Comparison of ENCODE assay signal across 8 cellular contexts in the genomic region with DNA sequence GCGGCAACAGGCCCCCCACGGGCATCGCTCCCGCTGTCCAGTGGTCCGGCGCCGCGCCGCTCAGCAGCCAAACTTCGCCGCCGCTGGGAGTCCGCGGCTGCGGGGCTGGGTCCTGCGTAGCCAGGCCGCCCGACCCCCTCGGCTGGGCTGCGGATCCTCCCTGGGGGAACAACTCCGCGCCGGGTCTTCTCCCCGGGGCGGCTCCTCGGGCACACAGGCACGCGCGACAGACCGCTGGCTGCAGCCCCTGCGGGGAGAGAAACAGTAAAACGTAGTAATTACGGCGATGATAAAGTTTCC. TPM values are rescaled to one million over a fixed set of nuclear protein-coding genes. Genes with fewer than 3 reads are reported as not detected.
DNase-seq lines count a peak whose midpoint lies in the region; ATAC-seq and TF ChIP-seq lines count a peak whose summit lies in the region.

No MANE protein-coding gene starts in this region.

- TF ChIP-seq CTCF in Panc1 (IDR thresholded peaks at IDR 0.05) (no peak), esophagus muscularis mucosa (IDR thresholded peaks at IDR 0.05) (no peak), neutrophil (IDR thresholded peaks at IDR 0.05) (no peak)

- H3K9me3 Mint-ChIP-seq in CD4-positive, alpha-beta memory T cell: peaks cover 0 to 2% (median 0%) of the 10 kb centered on the region in 8 donors

- peak; percentile 1 for ATAC-seq in GM21576 (IDR thresholded peaks at IDR 0.05; ENCODE audit: unreplicated experiment)
- ATAC-seq in Panc1: peak; percentile 41
- no peak for ATAC-seq in HG03520 (IDR thresholded peaks at IDR 0.05; ENCODE audit: unreplicated experiment)

- no peaks in the 10 kb centered on the region for H3K27me3 Mint-ChIP-seq in CD4-positive, alpha-beta memory T cell

- peaks cover 38% of the 10 kb centered on the region for H3K4me1 ChIP-seq in CD4-positive, alpha-beta memory T cell (ENCODE audit: insufficient read depth, low read length)
- peaks cover 11% of the 10 kb centered on the region for H3K4me1 ChIP-seq in Panc1 (ENCODE audit: control insufficient read depth, insufficient read depth, low read length)
- H3K4me1 ChIP-seq in esophagus muscularis mucosa: peaks cover 12 to 60% (median 46%) of the 10 kb centered on the region in 4 donors
- peaks cover 32 to 38% of the 10 kb centered on the region in 2 experiments for H3K4me1 ChIP-seq in neutrophil (ENCODE audit: control insufficient read depth in 1 of 2, insufficient read depth in 1 of 2, low read depth in 1 of 2, low read length in 1 of 2)

- H3K9me3 ChIP-seq in CD4-positive, alpha-beta memory T cell (ENCODE audit: control insufficient read depth in 1 of 2, low read length in 2 of 2): no peaks in the 10 kb centered on the region
- H3K9me3 ChIP-seq in Panc1 (ENCODE audit: control insufficient read depth, insufficient read depth, low read depth, low read length) (no peaks in the 10 kb centered on the region), esophagus muscularis mucosa (no peaks in the 10 kb centered on the region), neutrophil (no peaks in the 10 kb centered on the region)

- H3K4me1 Mint-ChIP-seq in CD4-positive, alpha-beta memory T cell: peaks cover 31 to 55% (median 41%) of the 10 kb centered on the region in 4 donors

- H3K27ac Mint-ChIP-seq in CD4-positive, alpha-beta memory T cell: peak overlapping the region in 6 of 7 donors; percentile 13 to 84 (median 52)

- H3K36me3 Mint-ChIP-seq in CD4-positive, alpha-beta memory T cell: peaks cover 0 to 8% of the 10 kb centered on the region in 2 donors

- intact Hi-C loops in CD4-positive, alpha-beta memory T cell (cut with micrococcal nuclease): loop anchor here (2.0 to 5.0 kb wide), 7 partner anchors 26 to 1986 kb away; partner anchors contain the start of genes ASF1A and TBC1D32
- intact Hi-C loops in Panc1 (cut with micrococcal nuclease; ENCODE audit: unreplicated experiment) (no loop called here), esophagus muscularis mucosa (cut with DNase I) (loop anchor here (5.0 kb wide), 2 partner anchors 193 to 202 kb away; no protein-coding TSS in a partner anchor)

- WGBS in esophagus muscularis mucosa: 0% methylated on average over 27 of the region's 34 CpGs

- CTCF ChIA-PET in CD4-positive, alpha-beta memory T cell (lab: Charles Lee; ENCODE audit: partially characterized antibody): interaction anchor here (7.3 kb wide), 1 partner anchor 15 kb away, joined by 61 read pairs; no protein-coding TSS in a partner anchor
- CTCF ChIA-PET in Panc1 (lab: Charles Lee): no interaction called here

- POLR2A ChIA-PET in CD4-positive, alpha-beta memory T cell (lab: Charles Lee; ENCODE audit: partially characterized antibody): interaction anchor here (1.1 to 3.8 kb wide), 5 partner anchors 10 to 414 kb away, joined by 3 to 45 read pairs (median 8); partner anchors contain the start of gene MCM9
- POLR2A ChIA-PET in Panc1 (lab: Charles Lee): no interaction called here

- peak overlapping the region; percentile 77 to 90 (median 86) for H3K4me3 Mint-ChIP-seq in CD4-positive, alpha-beta memory T cell

- DNase-seq in CD4-positive, alpha-beta memory T cell: peak in 1 of 5 donors; percentile 44
- DNase-seq in Panc1 (ENCODE audit: low read depth, low spot score): no peak
- DNase-seq in esophagus muscularis mucosa (ENCODE audit: extremely low spot score): no peak
- DNase-seq in GF-D8 (lab: John Stamatoyannopoulos, UW): no peak
- DNase-seq in NCI-H187 treated with DMSO at 0.1 percent for 48 hours (lab: John Stamatoyannopoulos, UW): no peak

- H3K36me3 ChIP-seq in CD4-positive, alpha-beta memory T cell (ENCODE audit: insufficient read depth, low read length): no peaks in the 10 kb centered on the region
- peaks cover 7% of the 10 kb centered on the region; the same call in 1 of the 2 replicates for H3K36me3 ChIP-seq in Panc1 (ENCODE audit: control insufficient read depth, insufficient read depth, low read length)
- H3K36me3 ChIP-seq in esophagus muscularis mucosa: no peaks in the 10 kb centered on the region
- no peaks in the 10 kb centered on the region for H3K36me3 ChIP-seq in neutrophil

- peak overlapping the region; percentile 88 for H3K27ac ChIP-seq in CD4-positive, alpha-beta memory T cell (ENCODE audit: low read depth, low read length)
- no peak overlapping the region for H3K27ac ChIP-seq in Panc1 (ENCODE audit: low read length)
- H3K27ac ChIP-seq in esophagus muscularis mucosa (replicated peaks in 1 of 4): peak overlapping the region; percentile 96 to 98 (median 98)
- peak overlapping the region; percentile 77 for H3K27ac ChIP-seq in neutrophil

- BruUV-seq in Panc1 (replicated peaks; lab: Mats Ljungman, UMichigan): no TSS peak

- TF ChIP-seq EP300 in esophagus muscularis mucosa (IDR thresholded peaks at IDR 0.05): no peak

- in situ Hi-C loops in Panc1 (cut with HindIII; ENCODE audit: low pct_unique_long_range_greater_than_20kb, low sequenced_read_pairs): no loop called here

- TF ChIP-seq POLR2A in esophagus muscularis mucosa (IDR thresholded peaks at IDR 0.05; ENCODE audit: low read depth): no peak

- no peaks in the 10 kb centered on the region for H3K27me3 ChIP-seq in CD4-positive, alpha-beta memory T cell (ENCODE audit: insufficient read depth, low read length)
- H3K27me3 ChIP-seq in Panc1 (ENCODE audit: control insufficient read depth, insufficient read depth, low read length): peaks cover 51% of the 10 kb centered on the region
- no peaks in the 10 kb centered on the region for H3K27me3 ChIP-seq in esophagus muscularis mucosa
- no peaks in the 10 kb centered on the region for H3K27me3 ChIP-seq in neutrophil

- H3K4me3 ChIP-seq in CD4-positive, alpha-beta memory T cell (ENCODE audit: low read length in 2 of 2): peak overlapping the region; percentile 59 to 81
- H3K4me3 ChIP-seq in Panc1 (ENCODE audit: low read depth in 2 of 2, low read length in 2 of 2): peak overlapping the region; percentile 56 to 65
- peak overlapping the region; percentile 75 to 97 (median 96) for H3K4me3 ChIP-seq in esophagus muscularis mucosa
- H3K4me3 ChIP-seq in neutrophil (ENCODE audit: low read depth in 1 of 2, low read length in 1 of 2): peak overlapping the region; percentile 88 to 89

RNA-seq across cellular contexts. Expression of gene MAN1A1, which starts 0.6 kb away (rescaled TPM):
- total RNA-seq in CD4-positive, alpha-beta memory T cell: 10 to 100 TPM; 12.3 TPM
- 10 to 100 TPM; 12.4 to 14.7 TPM for polyA plus RNA-seq in CD4-positive, alpha-beta memory T cell
- total RNA-seq in Panc1 (2021; ENCODE audit: unreplicated experiment) (3.2 TPM), esophagus muscularis mucosa (100 to 1,000 TPM in 2 of 4 donors, 10 to 100 TPM in 2; 79.4 to 125 (median 101) TPM)
- 0.96 TPM for polyA plus RNA-seq in Panc1 (2012; ENCODE audit: insufficient read length)

Comparison
In these comparisons a context has a peak if more than half of its experiments do, and no peak if none do; other contexts are left out.
1. RNA of gene MAN1A1, which starts 0.6 kb away (total RNA-seq): 79.4 to 125 TPM in esophagus muscularis mucosa; 12.3 TPM in CD4-positive, alpha-beta memory T cell and 3.2 TPM in Panc1 (single experiment); every median in the first group is over 4 times any median in the second.
2. Peak in every context shown above with its lines, with median percentiles within 50 percentile points of each other: H3K4me3 ChIP-seq.